In genomic region chr19:38315657-38316476, GRCh38 we compare ENCODE assay signal across 8 cellular contexts. TPM values are rescaled to one million over a fixed set of nuclear protein-coding genes. Genes with fewer than 3 reads are reported as not detected.
DNase-seq lines count a peak whose midpoint lies in the region; ATAC-seq and TF ChIP-seq lines count a peak whose summit lies in the region.

Gene YIF1B (minus strand): TSS chr19:38315947. CDS start chr19:38315917, 30 bp downstream.

- H3K27ac ChIP-seq in RWPE2 (ENCODE audit: poor library complexity, severe bottlenecking): peak within 1 kb of the TSS; percentile 57

- H3K9me3 ChIP-seq in Loucy (ENCODE audit: insufficient read depth, low read depth, low read length) (no peaks in the 10 kb centered on the region), RWPE2 (ENCODE audit: severe bottlenecking) (no peaks in the 10 kb centered on the region)

- H3K4me1 Mint-ChIP-seq in activated T-helper 2 cell treated with anti-CD3 and anti-CD28 coated beads, Interferon-gamma antibody, Interleukin-2, Interleukin-4, amounts not matched to agents 10 μg/mL and 5 μg/mL and 100 μg/mL, durations not matched to agents 14 hours and 24 hours and 36 hours (ENCODE audit: low read depth): peaks cover 41% of the 10 kb centered on the region
- H3K4me1 Mint-ChIP-seq in natural killer cell: peaks cover 15 to 29% of the 10 kb centered on the region in 2 donors

- H2AFZ ChIP-seq in Loucy (ENCODE audit: low read length): peak within 1 kb of the TSS; percentile 88

- no peaks in the 10 kb centered on the region for H3K9me2 ChIP-seq in Loucy (replicated peaks; ENCODE audit: low read depth, low read length)

- TF ChIP-seq CTCF in Loucy (conservative IDR thresholded peaks at IDR 0.05; ENCODE audit: low read length): no peak
- TF ChIP-seq CTCF in RWPE2 (IDR thresholded peaks at IDR 0.05; ENCODE audit: poor library complexity, severe bottlenecking): no peak
- TF ChIP-seq CTCF in fibroblast of mammary gland (conservative IDR thresholded peaks at IDR 0.05; ENCODE audit: control insufficient read depth, insufficient read depth, low read depth, low read length): no peak
- no peak for TF ChIP-seq CTCF in natural killer cell (IDR thresholded peaks at IDR 0.05)

- peak within 1 kb of the TSS; percentile 86 for H3K4me3 ChIP-seq in H7 (ENCODE audit: insufficient read depth, low read depth, low read length)
- H3K4me3 ChIP-seq in Loucy (ENCODE audit: low read length, poor library complexity, severe bottlenecking): peak within 1 kb of the TSS; percentile 98
- H3K4me3 ChIP-seq in RWPE2 (ENCODE audit: severe bottlenecking): peak within 1 kb of the TSS; percentile 50
- H3K4me3 ChIP-seq in fibroblast of mammary gland (ENCODE audit: control insufficient read depth, low read depth, low read length): peak within 1 kb of the TSS; percentile 72

- H3K79me2 ChIP-seq in Loucy (ENCODE audit: insufficient read depth, low read length): peaks cover 54% of the 10 kb centered on the region

- H4K20me1 ChIP-seq in Loucy (ENCODE audit: insufficient read depth, low read length, poor library complexity, severe bottlenecking): peaks cover 2% of the 10 kb centered on the region

- peaks cover 10% of the 10 kb centered on the region for H3K36me3 Mint-ChIP-seq in activated T-helper 2 cell treated with anti-CD3 and anti-CD28 coated beads, Interferon-gamma antibody, Interleukin-2, Interleukin-4, amounts not matched to agents 10 μg/mL and 5 μg/mL and 100 μg/mL, durations not matched to agents 14 hours and 24 hours and 36 hours (ENCODE audit: low read depth)
- H3K36me3 Mint-ChIP-seq in natural killer cell: no peaks in the 10 kb centered on the region

- DNase-seq in ELR (ENCODE audit: low read depth) (peak; percentile 97), H7 (peak; percentile 100), RWPE2 (ENCODE audit: low spot score) (peak; percentile 96), fibroblast of mammary gland (ENCODE audit: low read depth) (peak; percentile 96), natural killer cell (peak; percentile 95)
- DNase-seq in activated T-helper 2 cell treated with anti-CD3 and anti-CD28 coated beads, Interferon-gamma antibody, Interleukin-2, Interleukin-4, amounts not matched to agents 10 μg/mL and 5 μg/mL and 100 μg/mL, durations not matched to agents 14 hours and 24 hours and 36 hours (ENCODE audit: low spot score): peak; percentile 94
- peak; percentile 92 to 96 (median 96) for DNase-seq in stimulated activated naive CD4-positive, alpha-beta T cell (lab: John Stamatoyannopoulos, UW)

- ATAC-seq in RWPE2 (ENCODE audit: low read depth) (peak; percentile 83), natural killer cell (peak; percentile 89 to 96 (median 91))

- H3K27me3 ChIP-seq in H7 (ENCODE audit: control insufficient read depth, insufficient read depth, low read length): peaks cover 31% of the 10 kb centered on the region
- H3K27me3 ChIP-seq in Loucy (ENCODE audit: insufficient read depth, low read length, poor library complexity, severe bottlenecking): no peaks in the 10 kb centered on the region
- H3K27me3 ChIP-seq in RWPE2 (ENCODE audit: insufficient read depth, poor library complexity, severe bottlenecking): no peaks in the 10 kb centered on the region

- peaks cover 36% of the 10 kb centered on the region for H3K4me1 ChIP-seq in Loucy (ENCODE audit: insufficient read depth, low read length, poor library complexity, severe bottlenecking)
- peaks cover 21% of the 10 kb centered on the region for H3K4me1 ChIP-seq in RWPE2 (ENCODE audit: insufficient read depth, poor library complexity, severe bottlenecking)

- peak within 1 kb of the TSS; percentile 95 for H3K9ac ChIP-seq in Loucy (ENCODE audit: low read depth, low read length, poor library complexity, severe bottlenecking)

- H3K9me3 Mint-ChIP-seq in activated T-helper 2 cell treated with anti-CD3 and anti-CD28 coated beads, Interferon-gamma antibody, Interleukin-2, Interleukin-4, amounts not matched to agents 10 μg/mL and 5 μg/mL and 100 μg/mL, durations not matched to agents 14 hours and 24 hours and 36 hours: no peaks in the 10 kb centered on the region
- no peaks in the 10 kb centered on the region for H3K9me3 Mint-ChIP-seq in natural killer cell

- no peaks in the 10 kb centered on the region for H3K27me3 Mint-ChIP-seq in activated T-helper 2 cell treated with anti-CD3 and anti-CD28 coated beads, Interferon-gamma antibody, Interleukin-2, Interleukin-4, amounts not matched to agents 10 μg/mL and 5 μg/mL and 100 μg/mL, durations not matched to agents 14 hours and 24 hours and 36 hours (ENCODE audit: low read depth)
- peaks cover 0 to 15% of the 10 kb centered on the region in 2 donors for H3K27me3 Mint-ChIP-seq in natural killer cell (ENCODE audit: low read depth in 2 of 2)

- H3K4me2 ChIP-seq in Loucy (ENCODE audit: low read depth, low read length, poor library complexity, severe bottlenecking): peak within 1 kb of the TSS; percentile 90

- intact Hi-C loops in activated T-helper 2 cell treated with anti-CD3 and anti-CD28 coated beads, Interferon-gamma antibody, Interleukin-2, Interleukin-4, amounts not matched to agents 10 μg/mL and 5 μg/mL and 100 μg/mL, durations not matched to agents 14 hours and 24 hours and 36 hours (cut with micrococcal nuclease): loop anchor here (1.0 to 5.0 kb wide), 6 partner anchors 20 to 536 kb away; partner anchors contain the start of genes EIF3K, MAP4K1, PSMD8 and SPINT2
- intact Hi-C loops in natural killer cell (cut with micrococcal nuclease): loop anchor here (1.0 to 10.0 kb wide), 4 partner anchors 19 to 1101 kb away; partner anchors contain the start of genes CATSPERG, PSMD8, SIPA1L3 and WDR87

- peak within 1 kb of the TSS; percentile 90 for H3K27ac Mint-ChIP-seq in activated T-helper 2 cell treated with anti-CD3 and anti-CD28 coated beads, Interferon-gamma antibody, Interleukin-2, Interleukin-4, amounts not matched to agents 10 μg/mL and 5 μg/mL and 100 μg/mL, durations not matched to agents 14 hours and 24 hours and 36 hours
- peak within 1 kb of the TSS; percentile 76 to 82 for H3K27ac Mint-ChIP-seq in natural killer cell

- peak within 1 kb of the TSS; percentile 93 for H3K4me3 Mint-ChIP-seq in activated T-helper 2 cell treated with anti-CD3 and anti-CD28 coated beads, Interferon-gamma antibody, Interleukin-2, Interleukin-4, amounts not matched to agents 10 μg/mL and 5 μg/mL and 100 μg/mL, durations not matched to agents 14 hours and 24 hours and 36 hours (ENCODE audit: low read depth)
- H3K4me3 Mint-ChIP-seq in natural killer cell: peak within 1 kb of the TSS; percentile 89

- H3K36me3 ChIP-seq in H7 (replicated peaks; ENCODE audit: control insufficient read depth, insufficient read depth, low read length) (no peaks in the 10 kb centered on the region), Loucy (ENCODE audit: insufficient read depth, low read length) (no peaks in the 10 kb centered on the region), RWPE2 (ENCODE audit: low read depth) (no peaks in the 10 kb centered on the region)

- peaks cover 6% of the 10 kb centered on the region; the same call in 1 of the 2 replicates for H3F3A ChIP-seq in Loucy (ENCODE audit: low read depth)

RNA-seq across cellular contexts. Expression of gene YIF1B, which starts in this region (rescaled TPM):
- total RNA-seq in H7 (2014; rRNA removed; shearing (Covaris generic)): 114 and 147 TPM in 2 replicates
- total RNA-seq in activated T-helper 2 cell treated with anti-CD3 and anti-CD28 coated beads, Interferon-gamma antibody, Interleukin-2, Interleukin-4, amounts not matched to agents 10 μg/mL and 5 μg/mL and 100 μg/mL, durations not matched to agents 14 hours and 24 hours and 36 hours: 106 and 114 TPM in 2 replicates
- total RNA-seq in natural killer cell: 10 to 100 TPM; 23.2 to 28.4 (median 24.1) TPM

Comparison
In these comparisons a context has a peak if more than half of its experiments do, and no peak if none do; other contexts are left out.
1. Peak in every context shown above with its lines: DNase-seq, ATAC-seq, H3K4me3 ChIP-seq and H3K27ac ChIP-seq.